Comparison of ENCODE assay signal across 1 cellular context in genomic region chr14:23425169-23425568, GRCh38.
A peak's percentile ranks its signal among the peaks of the same experiment; 100 is the strongest.
TF ChIP-seq lines count a peak whose summit lies in the region.

No MANE protein-coding gene starts in this region.

TF ChIP-seq in HepG2, 621 proteins besides CTCF, POLR2A, EP300 and RAD21:
- TF ChIP-seq LCORL (IDR thresholded peaks at IDR 0.05): no peak
- no peak for TF ChIP-seq LCORL (CRISPR knock-in tag; IDR thresholded peaks at IDR 0.05)
- 0 out of 2 replicates have a peak, but pooled peaks have one; percentile 61 for TF ChIP-seq NFIB (CRISPR knock-in tag; IDR thresholded peaks at IDR 0.05; ENCODE audit: borderline replicate concordance)
TF ChIP-seq in HepG2: peak in this region for 1.
